Comparison of ENCODE assay signal across 15 cellular contexts in genomic region chr5:60332244-60333018, GRCh38.
A peak's percentile ranks its signal among the peaks of the same experiment; 100 is the strongest.
DNase-seq lines count a peak whose midpoint lies in the region; ATAC-seq and TF ChIP-seq lines count a peak whose summit lies in the region.
"Had no signal": no experiment of that assay in that cellular context is flagged by ENCODE, and none has a peak within 500 bp of the region (broad histone marks: within the 10 kb centered on the region; RNA-seq: fewer than 3 reads in every experiment).

No MANE protein-coding gene starts in this region.

- DNase-seq in RWPE2 (ENCODE audit: low spot score) (no peak), non-pigmented ciliary epithelial cell (ENCODE audit: low read depth) (peak; percentile 30), epidermal melanocyte (ENCODE audit: insufficient read length, low spot score) (no peak), NCI-H1436 treated with DMSO at 0.1 percent for 48 hours (lab: John Stamatoyannopoulos, UW) (no peak), NCI-H146 (lab: John Stamatoyannopoulos, UW) (no peak)
- no peak for DNase-seq in activated CD4-positive, alpha-beta T cell treated with anti-CD3 and anti-CD28 coated beads, Interleukin-2, amount 50 U/mL, for 1 hour
- DNase-seq: activated CD4-positive, alpha-beta T cell treated with anti-CD3 and anti-CD28 coated beads for 48 hours; GDM1; KBM-7; lower lobe of right lung; Peyer's patch had no signal

- no peak for TF ChIP-seq CTCF in RWPE2 (IDR thresholded peaks at IDR 0.05; ENCODE audit: poor library complexity, severe bottlenecking)

- no peak overlapping the region for H3K4me3 ChIP-seq in RWPE2 (ENCODE audit: severe bottlenecking)
- H3K4me3 ChIP-seq: lower lobe of right lung, Peyer's patch had no signal

- ATAC-seq in GM18870 (IDR thresholded peaks at IDR 0.05; ENCODE audit: unreplicated experiment) (peak; percentile 83), HG03103 (IDR thresholded peaks at IDR 0.05; ENCODE audit: low read depth, unreplicated experiment) (peak; percentile 57), RWPE2 (ENCODE audit: low read depth) (peak; percentile 87)
- ATAC-seq: lower lobe of right lung; sciatic nerve; stimulated activated memory B cell treated with anti-CD40 and anti-IgM and Interleukin-4, amounts not matched to agents 10 μg/mL and 1 μg/mL and 100 μg/mL, for 72 hours had no signal

- no peaks in the 10 kb centered on the region for H3K9me3 ChIP-seq in RWPE2 (ENCODE audit: severe bottlenecking)
- H3K9me3 ChIP-seq: lower lobe of right lung, Peyer's patch had no signal

- peaks cover 5% of the 10 kb centered on the region for H3K27me3 ChIP-seq in RWPE2 (ENCODE audit: insufficient read depth, poor library complexity, severe bottlenecking)
- H3K27me3 ChIP-seq: Peyer's patch had no signal

- H3K27ac ChIP-seq in RWPE2 (ENCODE audit: poor library complexity, severe bottlenecking), result no peak overlapping the region
- H3K27ac ChIP-seq: lower lobe of right lung, Peyer's patch had no signal

- H3K36me3 ChIP-seq in RWPE2 (ENCODE audit: low read depth), result no peaks in the 10 kb centered on the region
- H3K36me3 ChIP-seq: lower lobe of right lung, Peyer's patch had no signal

- peaks cover 4% of the 10 kb centered on the region for H3K4me1 ChIP-seq in RWPE2 (ENCODE audit: insufficient read depth, poor library complexity, severe bottlenecking)
- H3K4me1 ChIP-seq: lower lobe of right lung, Peyer's patch had no signal
